In the genomic region with DNA sequence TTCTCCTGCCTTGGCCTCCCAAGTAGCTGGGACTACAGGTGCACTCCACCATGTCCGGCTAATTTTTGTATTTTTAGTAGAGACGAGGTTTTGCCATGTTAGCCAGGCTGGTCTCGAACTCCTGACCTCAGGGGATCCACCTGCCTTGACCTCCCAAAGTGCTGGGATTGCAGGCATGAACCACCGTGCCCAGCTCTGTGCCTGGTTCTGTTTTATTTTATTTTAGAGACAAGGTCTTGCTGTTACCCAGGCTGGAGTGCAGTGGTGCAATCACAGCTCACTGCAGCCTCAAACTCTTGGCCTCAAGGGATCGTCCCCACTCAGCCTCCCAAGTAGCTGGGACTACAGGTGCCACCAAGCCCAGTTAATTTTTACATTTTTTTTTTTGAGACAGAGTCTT, we compare ENCODE assay signal across 1 cellular context.
TF ChIP-seq lines count a peak whose summit lies in the region.
"Not testable (repeated sequence)": the region's sequence is repeated elsewhere in the genome, so short reads cannot be mapped to it uniquely, and the experiment has no call there.

No MANE protein-coding gene starts in this region.

TF ChIP-seq in HepG2, 621 proteins besides CTCF, POLR2A, EP300 and RAD21:
- TF ChIP-seq, protein P1, sequence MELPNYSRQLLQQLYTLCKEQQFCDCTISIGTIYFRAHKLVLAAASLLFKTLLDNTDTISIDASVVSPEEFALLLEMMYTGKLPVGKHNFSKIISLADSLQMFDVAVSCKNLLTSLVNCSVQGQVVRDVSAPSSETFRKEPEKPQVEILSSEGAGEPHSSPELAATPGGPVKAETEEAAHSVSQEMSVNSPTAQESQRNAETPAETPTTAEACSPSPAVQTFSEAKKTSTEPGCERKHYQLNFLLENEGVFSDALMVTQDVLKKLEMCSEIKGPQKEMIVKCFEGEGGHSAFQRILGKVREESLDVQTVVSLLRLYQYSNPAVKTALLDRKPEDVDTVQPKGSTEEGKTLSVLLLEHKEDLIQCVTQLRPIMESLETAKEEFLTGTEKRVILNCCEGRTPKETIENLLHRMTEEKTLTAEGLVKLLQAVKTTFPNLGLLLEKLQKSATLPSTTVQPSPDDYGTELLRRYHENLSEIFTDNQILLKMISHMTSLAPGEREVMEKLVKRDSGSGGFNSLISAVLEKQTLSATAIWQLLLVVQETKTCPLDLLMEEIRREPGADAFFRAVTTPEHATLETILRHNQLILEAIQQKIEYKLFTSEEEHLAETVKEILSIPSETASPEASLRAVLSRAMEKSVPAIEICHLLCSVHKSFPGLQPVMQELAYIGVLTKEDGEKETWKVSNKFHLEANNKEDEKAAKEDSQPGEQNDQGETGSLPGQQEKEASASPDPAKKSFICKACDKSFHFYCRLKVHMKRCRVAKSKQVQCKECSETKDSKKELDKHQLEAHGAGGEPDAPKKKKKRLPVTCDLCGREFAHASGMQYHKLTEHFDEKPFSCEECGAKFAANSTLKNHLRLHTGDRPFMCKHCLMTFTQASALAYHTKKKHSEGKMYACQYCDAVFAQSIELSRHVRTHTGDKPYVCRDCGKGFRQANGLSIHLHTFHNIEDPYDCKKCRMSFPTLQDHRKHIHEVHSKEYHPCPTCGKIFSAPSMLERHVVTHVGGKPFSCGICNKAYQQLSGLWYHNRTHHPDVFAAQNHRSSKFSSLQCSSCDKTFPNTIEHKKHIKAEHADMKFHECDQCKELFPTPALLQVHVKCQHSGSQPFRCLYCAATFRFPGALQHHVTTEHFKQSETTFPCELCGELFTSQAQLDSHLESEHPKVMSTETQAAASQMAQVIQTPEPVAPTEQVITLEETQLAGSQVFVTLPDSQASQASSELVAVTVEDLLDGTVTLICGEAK (IDR thresholded peaks at IDR 0.05): not testable (repeated sequence)
- TF ChIP-seq, protein P1 (CRISPR knock-in tag; IDR thresholded peaks at IDR 0.05): 0 out of 2 replicates have a peak, but pooled peaks have one; percentile 18
